28 cellular contexts compared by ENCODE assay signal in genomic region chr3:129446926-129447325, GRCh38. TPM values are rescaled to one million over a fixed set of nuclear protein-coding genes. Genes with fewer than 3 reads are reported as not detected.
DNase-seq lines count a peak whose midpoint lies in the region; ATAC-seq, FAIRE-seq and TF ChIP-seq lines count a peak whose summit lies in the region.
"Had no signal": no experiment of that assay in that cellular context is flagged by ENCODE, and none has a peak within 500 bp of the region (broad histone marks: within the 10 kb centered on the region; RNA-seq: fewer than 3 reads in every experiment).

No MANE protein-coding gene starts in this region.

- no peak overlapping the region for H3K4me3 ChIP-seq in HUES64 (ENCODE audit: low read length)
- no peak overlapping the region for H3K4me3 ChIP-seq in body of pancreas
- H3K4me3 ChIP-seq in right cardiac atrium (ENCODE audit: low read length), result no peak overlapping the region

- ATAC-seq in body of pancreas (no peak), right cardiac atrium (no peak)
- no peak for ATAC-seq in activated T-helper 17 cell treated with anti-CD3 and anti-CD28 coated beads, Interleukin-2, amount 50 U/mL, for 72 hours (replicated peaks)
- ATAC-seq: CD8-positive, alpha-beta T cell; HCT116; PC-3 had no signal

- H3K4me1 Mint-ChIP-seq in mesothelial cell of epicardium, result peaks cover 50% of the 10 kb centered on the region
- H3K4me1 Mint-ChIP-seq in activated T-helper 17 cell treated with anti-CD3 and anti-CD28 coated beads, Interleukin-2, amount 50 U/mL, for 72 hours, result peaks cover 23% of the 10 kb centered on the region

- H3K9me3 Mint-ChIP-seq in mesothelial cell of epicardium, result no peaks in the 10 kb centered on the region
- H3K9me3 Mint-ChIP-seq in activated T-helper 17 cell treated with anti-CD3 and anti-CD28 coated beads, Interleukin-2, amount 50 U/mL, for 72 hours, result no peaks in the 10 kb centered on the region
- H3K9me3 Mint-ChIP-seq: CD8-positive, alpha-beta T cell; IgD-negative memory B cell had no signal

- H3K27me3 ChIP-seq in HUES64 (ENCODE audit: insufficient read depth, low read length) (no peaks in the 10 kb centered on the region), body of pancreas (no peaks in the 10 kb centered on the region), right cardiac atrium (ENCODE audit: control insufficient read depth, insufficient read depth) (no peaks in the 10 kb centered on the region)

- no peaks in the 10 kb centered on the region for H3K9me3 ChIP-seq in HUES64 (ENCODE audit: insufficient read depth, low read depth, low read length)
- H3K9me3 ChIP-seq in body of pancreas, result no peaks in the 10 kb centered on the region
- no peaks in the 10 kb centered on the region for H3K9me3 ChIP-seq in right cardiac atrium (ENCODE audit: control insufficient read depth, low read length)

- WGBS in HUES64, result 100% methylated on average over 1 of the region's 1 CpG
- WGBS in body of pancreas, 2 donors, result 22 to 29% methylated on average over 1 of the region's 1 CpG
- WGBS in right cardiac atrium, result 63% methylated on average over 1 of the region's 1 CpG

- peak overlapping the region; percentile 11; the same call in 1 of the 2 replicates for H3K27ac ChIP-seq in HUES64 (ENCODE audit: low read depth, low read length)
- H3K27ac ChIP-seq in body of pancreas, result peak overlapping the region; percentile 51 to 93 (median 84)
- no peak overlapping the region for H3K27ac ChIP-seq in right cardiac atrium (ENCODE audit: low read length)

- TF ChIP-seq CTCF in body of pancreas (IDR thresholded peaks at IDR 0.05), result no peak
- no peak for TF ChIP-seq CTCF in mesothelial cell of epicardium (IDR thresholded peaks at IDR 0.05; ENCODE audit: unreplicated experiment)

- TF ChIP-seq POLR2A in body of pancreas (IDR thresholded peaks at IDR 0.05), result no peak

- peak overlapping the region; percentile 47 for H3K27ac Mint-ChIP-seq in mesothelial cell of epicardium
- H3K27ac Mint-ChIP-seq in activated T-helper 17 cell treated with anti-CD3 and anti-CD28 coated beads, Interleukin-2, amount 50 U/mL, for 72 hours, result no peak overlapping the region
- H3K27ac Mint-ChIP-seq: CD8-positive, alpha-beta T cell had no signal

- H3K4me1 ChIP-seq in HUES64 (ENCODE audit: insufficient read depth, low read length) (peaks cover 42% of the 10 kb centered on the region), body of pancreas (peaks cover 87% of the 10 kb centered on the region), right cardiac atrium (ENCODE audit: control insufficient read depth, insufficient read depth, low read length) (peaks cover 13% of the 10 kb centered on the region)

- no peak overlapping the region for H3K4me3 Mint-ChIP-seq in mesothelial cell of epicardium
- no peak overlapping the region for H3K4me3 Mint-ChIP-seq in activated T-helper 17 cell treated with anti-CD3 and anti-CD28 coated beads, Interleukin-2, amount 50 U/mL, for 72 hours
- H3K4me3 Mint-ChIP-seq: CD8-positive, alpha-beta T cell; IgD-negative memory B cell had no signal

- peaks cover 4% of the 10 kb centered on the region for H3K36me3 ChIP-seq in HUES64 (ENCODE audit: insufficient read depth, low read length)
- H3K36me3 ChIP-seq in body of pancreas (replicated peaks in 1 of 2; ENCODE audit: insufficient read depth in 1 of 2, low read depth in 2 of 2), result no peaks in the 10 kb centered on the region

- no peak for DNase-seq in body of pancreas
- DNase-seq in mesothelial cell of epicardium (ENCODE audit: low spot score in 2 of 2, unreplicated experiment in 2 of 2), result no peak
- DNase-seq in right cardiac atrium, result no peak
- DNase-seq in ureter (ENCODE audit: low spot score), result no peak
- no peak for DNase-seq in frontal cortex (ENCODE audit: low spot score in 2 of 2)
- DNase-seq: AML-193; C1 segment of cervical spinal cord; CD8-positive, alpha-beta T cell; Karpas-422; MV-4-11; NCI-H1105 treated with DMSO at 0.1 percent for 48 hours; NCI-H2029 treated with DMSO at 0.1 percent for 48 hours; NCI-H2171 treated with DMSO at 0.1 percent for 48 hours; NCI-H446; NCI-H526; PC-3; RPMI8226; SHP77 had no signal

- no peaks in the 10 kb centered on the region for H3K27me3 Mint-ChIP-seq in mesothelial cell of epicardium (ENCODE audit: low read depth)
- no peaks in the 10 kb centered on the region for H3K27me3 Mint-ChIP-seq in activated T-helper 17 cell treated with anti-CD3 and anti-CD28 coated beads, Interleukin-2, amount 50 U/mL, for 72 hours
- H3K27me3 Mint-ChIP-seq: IgD-negative memory B cell had no signal

- H3K9ac ChIP-seq in HUES64 (ENCODE audit: low read depth, low read length), result no peak overlapping the region

- H3K36me3 Mint-ChIP-seq in mesothelial cell of epicardium, result peaks cover under 1% of the 10 kb centered on the region
- peaks cover 4% of the 10 kb centered on the region for H3K36me3 Mint-ChIP-seq in activated T-helper 17 cell treated with anti-CD3 and anti-CD28 coated beads, Interleukin-2, amount 50 U/mL, for 72 hours (ENCODE audit: low read depth)

- intact Hi-C loops in body of pancreas (cut with DNase I) (no loop called here), right cardiac atrium (cut with DNase I) (no loop called here)

- no peak for FAIRE-seq in frontal cortex (lab: Jason Lieb, UNC)
- FAIRE-seq: G401.6, GM12892, H1 had no signal

RNA-seq across cellular contexts. Expression of gene IFT122, which starts 6.9 kb away (rescaled TPM):
- 17.8 TPM for polyA plus RNA-seq in HUES64 (2013, experiment 1 of 2)
- polyA plus RNA-seq in HUES64 (2013, experiment 2 of 2), result 21.4 TPM
- total RNA-seq in body of pancreas, result 10 to 100 TPM; 10.5 to 34.8 TPM
- 41.9 to 48.0 TPM (median 45.8 TPM) in 3 replicates for total RNA-seq in mesothelial cell of epicardium
- total RNA-seq in right cardiac atrium, result 10 to 100 TPM; 30.7 to 46.4 (median 35.9) TPM
- 17.7 TPM for polyA plus RNA-seq in right cardiac atrium
- 10 to 100 TPM; 19.3 to 33.4 TPM for total RNA-seq in activated T-helper 17 cell treated with anti-CD3 and anti-CD28 coated beads, Interleukin-2, amount 50 U/mL, for 72 hours
- total RNA-seq in ureter, result 37.6 TPM
- total RNA-seq in frontal cortex, result 30.2 TPM

RNA-seq across cellular contexts. Expression of gene MBD4, which starts 7.2 kb away (rescaled TPM):
- 34.0 TPM for polyA plus RNA-seq in HUES64 (2013, experiment 1 of 2)
- 34.3 TPM for polyA plus RNA-seq in HUES64 (2013, experiment 2 of 2)
- total RNA-seq in body of pancreas (10 to 100 TPM; 18.7 to 23.1 TPM), mesothelial cell of epicardium (26.6 to 27.1 TPM (median 26.6 TPM) in 3 replicates), right cardiac atrium (10 to 100 TPM; 25.3 to 52.1 (median 25.7) TPM), ureter (31.6 TPM), frontal cortex (24.5 TPM)
- 17.5 TPM for polyA plus RNA-seq in right cardiac atrium
- total RNA-seq in activated T-helper 17 cell treated with anti-CD3 and anti-CD28 coated beads, Interleukin-2, amount 50 U/mL, for 72 hours, result 10 to 100 TPM; 38.4 to 44.4 TPM

RNA-seq across cellular contexts. Expression of gene EFCAB12, which starts 18.5 kb away (rescaled TPM):
- 0.45 TPM for polyA plus RNA-seq in HUES64 (2013, experiment 1 of 2)
- polyA plus RNA-seq in HUES64 (2013, experiment 2 of 2), result 0.51 TPM
- 1 to 10 TPM in 1 of 2 donors, under 1 TPM in 1; under 0.01 to 1.3 TPM for total RNA-seq in body of pancreas
- 0.74 to 1.1 TPM (median 0.80 TPM) in 3 replicates for total RNA-seq in mesothelial cell of epicardium
- under 1 TPM; 0.34 to 0.72 (median 0.42) TPM for total RNA-seq in right cardiac atrium
- 0.29 TPM for polyA plus RNA-seq in right cardiac atrium
- 1 to 10 TPM in 1 of 2 donors, under 1 TPM in 1; 0.63 to 1.7 TPM for total RNA-seq in activated T-helper 17 cell treated with anti-CD3 and anti-CD28 coated beads, Interleukin-2, amount 50 U/mL, for 72 hours
- total RNA-seq in ureter, result 0.26 TPM
- 0.41 TPM for total RNA-seq in frontal cortex
- total RNA-seq: Daoy, HT1080, M059J had no signal
